In genomic region chr16:85715169-85716015, GRCh38 we compare ENCODE assay signal across 10 cellular contexts. TPM values are rescaled to one million over a fixed set of nuclear protein-coding genes. Genes with fewer than 3 reads are reported as not detected.
DNase-seq lines count a peak whose midpoint lies in the region; ATAC-seq, FAIRE-seq and TF ChIP-seq lines count a peak whose summit lies in the region.
"Had no signal": no experiment of that assay in that cellular context is flagged by ENCODE, and none has a peak within 500 bp of the region (broad histone marks: within the 10 kb centered on the region; RNA-seq: fewer than 3 reads in every experiment).

No MANE protein-coding gene starts in this region.

- H3K4me1 ChIP-seq in GM23338 (ENCODE audit: insufficient read depth) (peaks cover 3% of the 10 kb centered on the region; the same call in 1 of the 2 replicates), astrocyte (ENCODE audit: insufficient read depth, low read length) (peaks cover 13% of the 10 kb centered on the region), GM23248 (ENCODE audit: insufficient read depth) (no peaks in the 10 kb centered on the region), Caco-2 (no peaks in the 10 kb centered on the region)

- H3K4me3 ChIP-seq in GM23338 (peak overlapping the region; percentile 46), astrocyte (ENCODE audit: insufficient read depth, low read depth, low read length) (no peak overlapping the region), GM23248 (no peak overlapping the region), Caco-2 (ENCODE audit: low read depth, low read length) (no peak overlapping the region)

- peaks cover 7% of the 10 kb centered on the region for H3K9me3 ChIP-seq in astrocyte (ENCODE audit: insufficient read depth, low read depth, low read length)
- H3K9me3 ChIP-seq in GM23248 (ENCODE audit: low read depth): no peaks in the 10 kb centered on the region
- H3K9me3 ChIP-seq in Caco-2: no peaks in the 10 kb centered on the region

- intact Hi-C loops in Caco-2 (cut with micrococcal nuclease; ENCODE audit: unreplicated experiment): no loop called here

- H3K9me3 Mint-ChIP-seq in GM23338 (peaks cover 8% of the 10 kb centered on the region; the same call in 2 of the 3 replicates), astrocyte (ENCODE audit: unreplicated experiment) (peaks cover 7% of the 10 kb centered on the region), nephron (peaks cover 7% of the 10 kb centered on the region), Caco-2 (ENCODE audit: unreplicated experiment) (no peaks in the 10 kb centered on the region)
- H3K9me3 Mint-ChIP-seq: memory B cell had no signal

- H3K9me2 ChIP-seq in GM23338 (ENCODE audit: insufficient read depth) (no peaks in the 10 kb centered on the region), GM23248 (ENCODE audit: insufficient read depth) (no peaks in the 10 kb centered on the region)

- TF ChIP-seq CTCF in GM23338 (conservative IDR thresholded peaks at IDR 0.05; ENCODE audit: low read depth in 2 of 2) (no peak), astrocyte (IDR thresholded peaks at IDR 0.05; ENCODE audit: insufficient read depth, low read depth, low read length) (no peak), nephron (IDR thresholded peaks at IDR 0.05; ENCODE audit: unreplicated experiment in 3 of 3) (no peak), Caco-2 (IDR thresholded peaks at IDR 0.05; ENCODE audit: insufficient read depth in 1 of 2, low read depth in 1 of 2, low read length in 1 of 2, severe bottlenecking in 1 of 2, unreplicated experiment in 1 of 2) (no peak)

- H3K4me1 Mint-ChIP-seq in GM23338 (peaks cover 20% of the 10 kb centered on the region), astrocyte (ENCODE audit: low read depth, unreplicated experiment) (peaks cover 7% of the 10 kb centered on the region), nephron (peaks cover 28% of the 10 kb centered on the region), Caco-2 (ENCODE audit: low read depth, unreplicated experiment) (no peaks in the 10 kb centered on the region)

- H3K36me3 Mint-ChIP-seq in GM23338 (ENCODE audit: low read depth) (peaks cover 14% of the 10 kb centered on the region), astrocyte (ENCODE audit: low read depth, unreplicated experiment) (peaks cover 3% of the 10 kb centered on the region), nephron (ENCODE audit: low read depth) (no peaks in the 10 kb centered on the region), Caco-2 (ENCODE audit: insufficient read depth, unreplicated experiment) (no peaks in the 10 kb centered on the region)

- ATAC-seq in GM23338: peak; percentile 32

- H4K20me1 ChIP-seq in GM23338 (replicated peaks; ENCODE audit: insufficient read depth): 0 out of 2 replicates have a peak, but pooled peaks cover 4% of the 10 kb centered on the region
- peaks cover 28% of the 10 kb centered on the region for H4K20me1 ChIP-seq in astrocyte (ENCODE audit: insufficient read depth, low read length)
- no peaks in the 10 kb centered on the region for H4K20me1 ChIP-seq in GM23248 (ENCODE audit: insufficient read depth)

- no TSS peak for BruUV-seq in Caco-2 (replicated peaks; lab: Mats Ljungman, UMichigan)

- POLR2A ChIA-PET in Caco-2 (lab: Charles Lee): no interaction called here

- DNase-seq in GM23338 (ENCODE audit: low spot score) (peak; percentile 49), NCI-H1930 (lab: John Stamatoyannopoulos, UW) (peak; percentile 23 to 60), astrocyte (ENCODE audit: low read depth) (peak; percentile 15), GM23248 (no peak), mesenteric fat pad (ENCODE audit: low spot score) (no peak), Caco-2 (no peak)
- no peak for DNase-seq in stimulated activated naive CD4-positive, alpha-beta T cell treated with Interleukin-2 at 50 U/mL for 16 hours (lab: John Stamatoyannopoulos, UW)

- in situ Hi-C loops in GM23248 (cut with MboI): no loop called here

- peak overlapping the region; percentile 55 for H3K4me3 Mint-ChIP-seq in GM23338
- H3K4me3 Mint-ChIP-seq in astrocyte (ENCODE audit: unreplicated experiment): peak overlapping the region; percentile 34
- peak overlapping the region; percentile 5 to 60 (median 59) for H3K4me3 Mint-ChIP-seq in nephron
- no peak overlapping the region for H3K4me3 Mint-ChIP-seq in Caco-2 (ENCODE audit: unreplicated experiment)
- H3K4me3 Mint-ChIP-seq: memory B cell; T-helper 1 cell treated with Interleukin-12 subunit alpha and Interleukin-12 subunit beta and Interleukin-4 antibody, amounts not matched to agents 30 μg/mL and 1 μg/mL, for 36 hours had no signal

- CTCF ChIA-PET in Caco-2 (lab: Charles Lee): interaction anchor here (0.7 to 1.9 kb wide), 3 partner anchors 16 to 40 kb away, joined by 5 to 8 read pairs (median 7); no protein-coding TSS in a partner anchor

- H2AFZ ChIP-seq in GM23338 (no peak overlapping the region), astrocyte (ENCODE audit: low read depth, low read length) (peak overlapping the region; percentile 50), GM23248 (no peak overlapping the region)

- no peak overlapping the region for H3K27ac Mint-ChIP-seq in GM23338
- no peak overlapping the region for H3K27ac Mint-ChIP-seq in astrocyte (ENCODE audit: unreplicated experiment)
- peak overlapping the region; percentile 87 to 97 (median 96) for H3K27ac Mint-ChIP-seq in nephron
- no peak overlapping the region for H3K27ac Mint-ChIP-seq in Caco-2 (ENCODE audit: unreplicated experiment)
- H3K27ac Mint-ChIP-seq: memory B cell; T-helper 1 cell treated with Interleukin-12 subunit alpha and Interleukin-12 subunit beta and Interleukin-4 antibody, amounts not matched to agents 30 μg/mL and 1 μg/mL, for 36 hours had no signal

- 83 to 84% methylated on average over 22 of the region's 22 CpGs for WGBS in GM23248 (ENCODE audit: low coverage in 1 of 2, low lambda C conversion rate in 2 of 2, missing lambda C conversion rate in 2 of 2), 2 experiments

- H3K36me3 ChIP-seq in GM23338 (ENCODE audit: insufficient read depth) (no peaks in the 10 kb centered on the region), astrocyte (ENCODE audit: insufficient read depth, low read length) (no peaks in the 10 kb centered on the region), GM23248 (ENCODE audit: low read depth) (no peaks in the 10 kb centered on the region), Caco-2 (ENCODE audit: control insufficient read depth, insufficient read depth, low read length) (no peaks in the 10 kb centered on the region)

- H3F3A ChIP-seq in GM23338 (replicated peaks; ENCODE audit: low read depth) (peaks cover 5% of the 10 kb centered on the region), GM23248 (ENCODE audit: insufficient read depth) (no peaks in the 10 kb centered on the region)

- H3K4me2 ChIP-seq in GM23338 (peak overlapping the region; percentile 74), astrocyte (ENCODE audit: low read length) (peak overlapping the region; percentile 66), GM23248 (ENCODE audit: unreplicated experiment) (no peak overlapping the region)

- no peak overlapping the region for H3K27ac ChIP-seq in GM23338 (ENCODE audit: low read depth)
- no peak overlapping the region for H3K27ac ChIP-seq in astrocyte (ENCODE audit: low read depth, low read length)
- no peak overlapping the region for H3K27ac ChIP-seq in GM23248

- H3K79me2 ChIP-seq in GM23338 (replicated peaks; ENCODE audit: insufficient read depth) (no peaks in the 10 kb centered on the region), astrocyte (ENCODE audit: insufficient read depth, low read length) (no peaks in the 10 kb centered on the region), GM23248 (ENCODE audit: insufficient read depth) (no peaks in the 10 kb centered on the region)

- FAIRE-seq in astrocyte (lab: Jason Lieb, UNC): no peak

- H3K9ac ChIP-seq in astrocyte (ENCODE audit: low read length) (no peak overlapping the region), GM23248 (no peak overlapping the region)

- H3K27me3 ChIP-seq in GM23338 (ENCODE audit: insufficient read depth) (no peaks in the 10 kb centered on the region), astrocyte (ENCODE audit: insufficient read depth, low read length) (no peaks in the 10 kb centered on the region), GM23248 (replicated peaks; ENCODE audit: insufficient read depth) (no peaks in the 10 kb centered on the region), Caco-2 (replicated peaks; ENCODE audit: control insufficient read depth, insufficient read depth, low read length) (no peaks in the 10 kb centered on the region)

- H3K27me3 Mint-ChIP-seq in GM23338 (ENCODE audit: insufficient read depth, low read depth, poor library complexity) (peaks cover 17% of the 10 kb centered on the region), astrocyte (ENCODE audit: low read depth, unreplicated experiment) (peaks cover 14% of the 10 kb centered on the region), nephron (ENCODE audit: low read depth) (peaks cover 38% of the 10 kb centered on the region), Caco-2 (ENCODE audit: insufficient read depth, unreplicated experiment) (no peaks in the 10 kb centered on the region)
- H3K27me3 Mint-ChIP-seq: memory B cell had no signal

TF ChIP-seq in GM23338, 12 proteins besides CTCF, POLR2A, EP300 and RAD21 (continues in another document):
- TF ChIP-seq CREB1 (CRISPR knock-in tag; IDR thresholded peaks at IDR 0.05; ENCODE audit: low read depth) (no peak), JUNB (IDR thresholded peaks at IDR 0.05; ENCODE audit: unreplicated experiment) (no peak), ZNF331 (CRISPR knock-in tag; IDR thresholded peaks at IDR 0.05; ENCODE audit: low read depth) (no peak), STAT1 (IDR thresholded peaks at IDR 0.05; ENCODE audit: unreplicated experiment) (no peak), EZH2phosphoT487 (IDR thresholded peaks at IDR 0.05; ENCODE audit: unreplicated experiment) (no peak)

RNA-seq across cellular contexts. Expression of gene GINS2, which starts 26.6 kb away (rescaled TPM):
- 35.0 and 40.5 TPM in 2 replicates for total RNA-seq in GM23338 (2014; rRNA removed; shearing (Covaris generic))
- polyA plus RNA-seq in GM23338 (2016; fragmentation: Nextera tagmentation; extraction: Ambion mirVana) (42.0 and 44.4 TPM in 2 replicates), GM23248 (2016; fragmentation: Nextera tagmentation; extraction: Ambion mirVana) (6.5 and 8.9 TPM in 2 replicates)
- total RNA-seq in astrocyte (2.2 and 3.4 TPM in 2 replicates), mesenteric fat pad (0.32 TPM), Caco-2 (2022) (52.5 and 62.9 TPM in 2 replicates)
- total RNA-seq in GM23248 (2014; rRNA removed; shearing (Covaris generic)): 3.8 and 9.9 TPM in 2 replicates

RNA-seq across cellular contexts. Expression of gene C16orf74, which starts 35.5 kb away (rescaled TPM):
- 11.3 and 12.1 TPM in 2 replicates for total RNA-seq in GM23338 (2014; rRNA removed; shearing (Covaris generic))
- polyA plus RNA-seq in GM23338 (2016; fragmentation: Nextera tagmentation; extraction: Ambion mirVana): 19.0 and 19.1 TPM in 2 replicates
- total RNA-seq in astrocyte: 2.6 and 4.7 TPM in 2 replicates
- total RNA-seq in GM23248 (2014; rRNA removed; shearing (Covaris generic)): 3.8 and 13.2 TPM in 2 replicates
- polyA plus RNA-seq in GM23248 (2016; fragmentation: Nextera tagmentation; extraction: Ambion mirVana): 6.5 and 7.0 TPM in 2 replicates
- 3.1 TPM for total RNA-seq in mesenteric fat pad
- total RNA-seq in Caco-2 (2022): 3.8 and 4.0 TPM in 2 replicates

Comparison
In these comparisons a context has a peak if more than half of its experiments do, and no peak if none do; other contexts are left out.
1. DNase-seq: peak in GM23338 (single experiment), NCI-H1930 (2 of 2) and astrocyte (single experiment); none in GM23248 (single experiment), stimulated activated naive CD4-positive, alpha-beta T cell treated with Interleukin-2 at 50 U/mL for 16 hours (single experiment), mesenteric fat pad (single experiment) and Caco-2 (0 of 2).
2. H3K27ac Mint-ChIP-seq: peak in nephron (3 of 3); none in GM23338 (single experiment), astrocyte (single experiment) and Caco-2 (single experiment).